In genomic region chr17:63911657-63912100, GRCh38 we compare ENCODE assay signal across 7 cellular contexts. TPM values are rescaled to one million over a fixed set of nuclear protein-coding genes. Genes with fewer than 3 reads are reported as not detected.
DNase-seq lines count a peak whose midpoint lies in the region; ATAC-seq lines count a peak whose summit lies in the region.
"Had no signal": no experiment of that assay in that cellular context is flagged by ENCODE, and none has a peak within 500 bp of the region (broad histone marks: within the 10 kb centered on the region; RNA-seq: fewer than 3 reads in every experiment).

No MANE protein-coding gene starts in this region.

- DNase-seq in ACHN (peak; percentile 40), Kasumi-1 (lab: John Stamatoyannopoulos, UW) (peak; percentile 30 to 47), activated T-cell treated with anti-CD3 and anti-CD28 coated beads for 24 hours (ENCODE audit: low read depth) (peak; percentile 54), immature natural killer cell (peak; percentile 53 to 64 (median 61))
- DNase-seq in stimulated activated naive CD4-positive, alpha-beta T cell (lab: John Stamatoyannopoulos, UW), result peak; percentile 4 to 75 (median 45)

- peak overlapping the region in 1 of 6 donors; percentile 30 for H3K27ac Mint-ChIP-seq in immature natural killer cell

- ATAC-seq in HG02938 (IDR thresholded peaks at IDR 0.05; ENCODE audit: unreplicated experiment), result no peak

- in situ Hi-C loops in ACHN (cut with HindIII; ENCODE audit: low pct_ligation_motif_present, low pct_unique_long_range_greater_than_20kb, low sequenced_read_pairs), result no loop called here

- H3K9me3 Mint-ChIP-seq in immature natural killer cell, result peaks cover 0 to 1% (median 0%) of the 10 kb centered on the region in 6 donors

- peaks cover 2 to 8% (median 5%) of the 10 kb centered on the region in 3 donors for H3K27me3 Mint-ChIP-seq in immature natural killer cell (ENCODE audit: low read depth in 3 of 3)

- H3K4me3 Mint-ChIP-seq in immature natural killer cell, result no peak overlapping the region

- H3K4me1 Mint-ChIP-seq in immature natural killer cell, result peaks cover 0 to 5% of the 10 kb centered on the region in 2 donors

- no peaks in the 10 kb centered on the region for H3K36me3 Mint-ChIP-seq in immature natural killer cell

RNA-seq across cellular contexts. Expression of gene CSHL1, which starts 0.6 kb away (rescaled TPM):
- not detected for polyA plus RNA-seq in immature natural killer cell
- polyA plus RNA-seq: right cardiac atrium had no signal

RNA-seq across cellular contexts. Expression of gene GH1, which starts 7.0 kb away (rescaled TPM):
- not detected for polyA plus RNA-seq in immature natural killer cell
- polyA plus RNA-seq: right cardiac atrium had no signal

RNA-seq across cellular contexts. Expression of gene CSH1, which starts 15.3 kb away (rescaled TPM):
- polyA plus RNA-seq in immature natural killer cell, result not detected
- polyA plus RNA-seq: right cardiac atrium had no signal

RNA-seq across cellular contexts. Expression of gene CD79B, which starts 20.5 kb away (rescaled TPM):
- polyA plus RNA-seq in immature natural killer cell, result 10 to 100 TPM; 45.8 to 67.3 (median 51.9) TPM

RNA-seq across cellular contexts. Expression of gene GH2, which starts 29.9 kb away (rescaled TPM):
- not detected for polyA plus RNA-seq in immature natural killer cell
- polyA plus RNA-seq: right cardiac atrium had no signal
